8 cellular contexts compared by ENCODE assay signal in the genomic region with DNA sequence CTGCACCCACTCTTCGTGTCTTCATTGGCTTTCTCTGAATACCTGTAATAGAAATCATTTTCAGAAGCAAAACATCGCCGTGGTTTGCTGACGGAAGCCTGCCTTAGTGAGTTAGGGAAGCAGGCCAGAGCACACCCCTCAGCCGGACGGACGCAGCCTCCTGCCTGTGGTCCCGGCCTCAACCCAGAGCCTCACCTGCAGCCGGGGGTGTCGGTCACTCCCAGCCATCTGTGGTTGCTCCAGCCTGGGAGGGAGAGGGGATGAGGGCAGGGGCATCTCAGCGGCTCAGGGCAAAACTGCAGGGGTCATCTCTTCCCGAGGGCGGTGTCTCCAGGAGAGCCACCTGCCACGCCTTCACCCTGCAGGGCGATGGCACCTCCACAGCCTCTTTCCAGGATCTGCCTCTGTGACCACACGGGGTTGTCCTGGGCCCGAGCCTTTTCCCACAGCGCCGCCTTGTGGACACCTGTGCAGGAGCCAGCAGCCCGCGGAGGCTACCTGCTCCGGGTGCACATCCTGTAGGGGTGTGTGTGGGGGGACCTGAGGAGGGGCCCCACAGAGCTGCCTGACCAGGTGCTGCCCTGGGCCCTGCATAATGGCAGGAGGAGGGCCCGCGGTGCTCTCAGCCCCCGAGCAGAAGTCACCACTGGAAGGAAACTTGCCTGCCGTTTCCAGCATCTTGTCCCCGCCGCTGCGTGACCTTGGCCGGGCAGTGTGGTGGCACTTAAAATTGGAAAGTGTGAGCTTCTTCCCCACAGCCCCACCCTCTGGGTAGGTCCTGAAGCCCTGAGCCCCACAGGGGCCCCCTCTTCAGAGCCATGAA. TPM values are rescaled to one million over a fixed set of nuclear protein-coding genes. Genes with fewer than 3 reads are reported as not detected.
A peak's percentile ranks its signal among the peaks of the same experiment; 100 is the strongest.
DNase-seq lines count a peak whose midpoint lies in the region; ATAC-seq and TF ChIP-seq lines count a peak whose summit lies in the region.

No MANE protein-coding gene starts in this region.

- H3K27ac ChIP-seq in HL-60 (replicated peaks) (no peak overlapping the region), upper lobe of left lung (no peak overlapping the region)

- WGBS in upper lobe of left lung, 2 donors: 51 to 66% methylated on average over 9 to 25 of the region's 30 CpGs

- H3K27me3 ChIP-seq in HL-60 (ENCODE audit: insufficient read depth, poor library complexity, severe bottlenecking): no peaks in the 10 kb centered on the region
- H3K27me3 ChIP-seq in upper lobe of left lung: no peaks in the 10 kb centered on the region

- H3K4me3 ChIP-seq in HL-60 (replicated peaks; ENCODE audit: insufficient read depth, low read length): no peak overlapping the region
- H3K4me3 ChIP-seq in upper lobe of left lung: no peak overlapping the region

- H3K9me3 ChIP-seq in upper lobe of left lung: no peaks in the 10 kb centered on the region

- no peak for TF ChIP-seq POLR2A in upper lobe of left lung (IDR thresholded peaks at IDR 0.05)

- peak; percentile 75 for TF ChIP-seq CTCF in HL-60 (IDR thresholded peaks at IDR 0.05; ENCODE audit: insufficient read depth, low read length)
- TF ChIP-seq CTCF in upper lobe of left lung (IDR thresholded peaks at IDR 0.05): peak; percentile 88 to 95 (median 95)

- peak; percentile 91 for DNase-seq in D341Med (ENCODE audit: low spot score)
- peak; percentile 28 to 79 for DNase-seq in HL-60 (ENCODE audit: low read depth in 1 of 2, low spot score in 1 of 2)
- DNase-seq in SHP77 treated with DMSO at 0.1 percent for 48 hours (lab: John Stamatoyannopoulos, UW): peak; percentile 53
- peak; percentile 69 for DNase-seq in activated gamma-delta T cell treated with anti-CD3 and anti-CD28 coated beads, Interleukin-2, amount 50 U/mL, for 16 hours (ENCODE audit: low read depth)
- peak; percentile 72 for DNase-seq in glomerular visceral epithelial cell (ENCODE audit: extremely low spot score)
- peak; percentile 62 for DNase-seq in pons (ENCODE audit: low spot score)
- DNase-seq in upper lobe of left lung: peak; percentile 86 to 92

- ATAC-seq in GM21367 (IDR thresholded peaks at IDR 0.05; ENCODE audit: unreplicated experiment): peak; percentile 76
- peak; percentile 86 to 89 for ATAC-seq in upper lobe of left lung (ENCODE audit: low FRiP score in 2 of 2)

- H3K4me1 ChIP-seq in upper lobe of left lung: peaks cover 6 to 28% (median 10%) of the 10 kb centered on the region in 4 donors

- H3K36me3 ChIP-seq in upper lobe of left lung: peaks cover 6 to 49% (median 45%) of the 10 kb centered on the region in 4 donors

- TF ChIP-seq EP300 in upper lobe of left lung (IDR thresholded peaks at IDR 0.05): no peak

RNA-seq across cellular contexts. Expression of a gene that starts 21.6 kb away (rescaled TPM):
- 100 to 1,000 TPM in 1 of 6 donors, 10 to 100 TPM in 5; 23.4 to 152 (median 52.1) TPM for total RNA-seq in upper lobe of left lung
